Comparison of ENCODE assay signal across 9 cellular contexts in genomic region chrX:154308108-154308946, GRCh38. TPM values are rescaled to one million over a fixed set of nuclear protein-coding genes. Genes with fewer than 3 reads are reported as not detected.
A peak's percentile ranks its signal among the peaks of the same experiment; 100 is the strongest.
DNase-seq lines count a peak whose midpoint lies in the region; ATAC-seq and TF ChIP-seq lines count a peak whose summit lies in the region.
"Had no signal": no experiment of that assay in that cellular context is flagged by ENCODE, and none has a peak within 500 bp of the region (broad histone marks: within the 10 kb centered on the region; RNA-seq: fewer than 3 reads in every experiment).

No MANE protein-coding gene starts in this region.

- peak; percentile 60 for TF ChIP-seq CTCF in AG04450 (IDR thresholded peaks at IDR 0.05; ENCODE audit: low read depth, low read length)
- peak; percentile 77 for TF ChIP-seq CTCF in PC-3 (conservative IDR thresholded peaks at IDR 0.05; ENCODE audit: low read depth, low read length)
- TF ChIP-seq CTCF in fibroblast of the aortic adventitia (IDR thresholded peaks at IDR 0.05; ENCODE audit: insufficient read depth, low read length) = peak; percentile 72
- TF ChIP-seq CTCF in osteocyte (IDR thresholded peaks at IDR 0.05) = peak; percentile 60
- TF ChIP-seq CTCF in transverse colon (IDR thresholded peaks at IDR 0.05) = peak; percentile 62 to 73 (median 63)

- no peaks in the 10 kb centered on the region for H4K20me1 ChIP-seq in PC-3 (ENCODE audit: low read length)

- BruUV-seq in PC-3 (replicated peaks; lab: Mats Ljungman, UMichigan) = no TSS peak

- no peaks in the 10 kb centered on the region for H3F3A ChIP-seq in PC-3 (ENCODE audit: low read length, unreplicated experiment)

- in situ Hi-C loops in transverse colon (cut with MboI; ENCODE audit: low pct_ligation_motif_present in 1 of 4, low pct_unique_long_range_greater_than_20kb in 1 of 4, low sequenced_read_pairs in 3 of 4) = no loop called here

- whole genome bisulfite sequencing in transverse colon (ENCODE audit: low coverage in 1 of 2), 2 donors = 57% methylated on average over 9 of the region's 9 CpGs; no CpG with 5 or more reads in 1 of the 2 donors

- no peaks in the 10 kb centered on the region for H3K9me3 Mint-ChIP-seq in activated T-cell treated with anti-CD3 and anti-CD28 coated beads, Interleukin-2, amount 50 U/mL, for 4 hours
- peaks cover 5% of the 10 kb centered on the region for H3K9me3 Mint-ChIP-seq in osteocyte (ENCODE audit: unreplicated experiment)

- no peak for TF ChIP-seq POLR2A in transverse colon (IDR thresholded peaks at IDR 0.05)

- no peaks in the 10 kb centered on the region for H3K36me3 Mint-ChIP-seq in activated T-cell treated with anti-CD3 and anti-CD28 coated beads, Interleukin-2, amount 50 U/mL, for 4 hours (ENCODE audit: insufficient read depth)
- H3K36me3 Mint-ChIP-seq in osteocyte (ENCODE audit: unreplicated experiment) = no peaks in the 10 kb centered on the region

- H3K27ac Mint-ChIP-seq in osteocyte (ENCODE audit: unreplicated experiment) = no peak overlapping the region

- H3K27me3 ChIP-seq in AG04450 (ENCODE audit: control insufficient read depth, insufficient read depth, low read length) = peaks cover 2% of the 10 kb centered on the region
- H3K27me3 ChIP-seq in PC-3 (ENCODE audit: low read length) = no peaks in the 10 kb centered on the region
- H3K27me3 ChIP-seq in transverse colon = no peaks in the 10 kb centered on the region

- H3K4me3 ChIP-seq in AG04450 (ENCODE audit: low read depth, low read length) (no peak overlapping the region), PC-3 (ENCODE audit: low read length) (no peak overlapping the region), fibroblast of the aortic adventitia (ENCODE audit: low read depth, low read length) (no peak overlapping the region), transverse colon (no peak overlapping the region)

- H3K9me2 ChIP-seq in PC-3 (replicated peaks; ENCODE audit: low read length) = no peaks in the 10 kb centered on the region

- no peak overlapping the region for H3K4me2 ChIP-seq in PC-3 (ENCODE audit: low read length)

- H3K4me1 ChIP-seq in PC-3 (ENCODE audit: insufficient read depth, low read length) (no peaks in the 10 kb centered on the region), transverse colon (no peaks in the 10 kb centered on the region)

- intact Hi-C loops in PC-3 (cut with micrococcal nuclease) = no loop called here
- intact Hi-C loops in transverse colon (cut with DNase I; ENCODE audit: low total_unique reads) = no loop called here

- no peak overlapping the region for H2AFZ ChIP-seq in PC-3 (ENCODE audit: low read length)

- no peaks in the 10 kb centered on the region for H3K27me3 Mint-ChIP-seq in activated T-cell treated with anti-CD3 and anti-CD28 coated beads, Interleukin-2, amount 50 U/mL, for 4 hours (ENCODE audit: low read depth)
- no peaks in the 10 kb centered on the region for H3K27me3 Mint-ChIP-seq in osteocyte (ENCODE audit: unreplicated experiment)

- peaks cover 43% of the 10 kb centered on the region for H3K4me1 Mint-ChIP-seq in activated T-cell treated with anti-CD3 and anti-CD28 coated beads, Interleukin-2, amount 50 U/mL, for 4 hours (ENCODE audit: low read depth)
- no peaks in the 10 kb centered on the region for H3K4me1 Mint-ChIP-seq in osteocyte (ENCODE audit: unreplicated experiment)

- peak; percentile 62 for ATAC-seq in GM18867 (IDR thresholded peaks at IDR 0.05; ENCODE audit: unreplicated experiment)
- peak; percentile 55; the same call in 1 of the 2 replicates for ATAC-seq in PC-3
- ATAC-seq in activated T-cell treated with anti-CD3 and anti-CD28 coated beads, Interleukin-2, amount 50 U/mL, for 4 hours = peak; percentile 71 to 78
- no peak for ATAC-seq in GM18519 (IDR thresholded peaks at IDR 0.05; ENCODE audit: low FRiP score, unreplicated experiment)

- CTCF ChIA-PET in AG04450 (lab: Charles Lee) = interaction anchor here (0.7 to 2.1 kb wide), 6 partner anchors 10 to 1367 kb away, joined by 3 to 12 read pairs (median 3); partner anchors contain the start of gene TEX28
- CTCF ChIA-PET in PC-3 (lab: Charles Lee) = no interaction called here

- no peak overlapping the region for H3K27ac ChIP-seq in AG04450 (ENCODE audit: low read depth, low read length)
- H3K27ac ChIP-seq in PC-3 (ENCODE audit: low read length) = no peak overlapping the region
- H3K27ac ChIP-seq in transverse colon = no peak overlapping the region

- H3K9me3 ChIP-seq in AG04450 (ENCODE audit: control insufficient read depth, insufficient read depth, low read length) = no peaks in the 10 kb centered on the region
- no peaks in the 10 kb centered on the region for H3K9me3 ChIP-seq in PC-3 (ENCODE audit: low read length)
- H3K9me3 ChIP-seq in transverse colon = no peaks in the 10 kb centered on the region

- H3K4me3 Mint-ChIP-seq in activated T-cell treated with anti-CD3 and anti-CD28 coated beads, Interleukin-2, amount 50 U/mL, for 4 hours = no peak overlapping the region
- H3K4me3 Mint-ChIP-seq in osteocyte (ENCODE audit: unreplicated experiment) = no peak overlapping the region

- no peak overlapping the region for H3K9ac ChIP-seq in PC-3 (ENCODE audit: low read length)

- DNase-seq in AG04450 (ENCODE audit: low read depth, low spot score) (no peak), PC-3 (peak; percentile 73), fibroblast of the aortic adventitia (ENCODE audit: low read depth) (peak; percentile 46), osteocyte (ENCODE audit: extremely low spot score, unreplicated experiment) (no peak), transverse colon (peak; percentile 73)
- DNase-seq in activated T-cell treated with anti-CD3 and anti-CD28 coated beads, Interleukin-2, amount 50 U/mL, for 4 hours = peak; percentile 82

- H3K79me2 ChIP-seq in PC-3 (ENCODE audit: low read length) = no peaks in the 10 kb centered on the region

- POLR2A ChIA-PET in AG04450 (lab: Yijun Ruan, JAX) = no interaction called here
- POLR2A ChIA-PET in PC-3 (lab: Charles Lee; ENCODE audit: unreplicated experiment) = no interaction called here

- H3K36me3 ChIP-seq in PC-3 (ENCODE audit: low read depth, low read length) (no peaks in the 10 kb centered on the region), transverse colon (no peaks in the 10 kb centered on the region)

- no peak for TF ChIP-seq EP300 in transverse colon (IDR thresholded peaks at IDR 0.05; ENCODE audit: low read depth)

RNA-seq across cellular contexts. Expression of gene TKTL1, which starts 12.7 kb away (rescaled TPM):
- polyA plus RNA-seq in AG04450 (2011; rRNA removed) = not detected in 2 replicates
- polyA minus RNA-seq in AG04450 (2011; rRNA and poly(A)+ RNA removed) = not detected in 2 replicates
- total RNA-seq in PC-3 (2014; rRNA removed) (not detected in 2 replicates), fibroblast of the aortic adventitia (ENCODE audit: low replicate concordance) (not detected in 2 replicates), osteocyte (not detected in 2 replicates), transverse colon (not detected)
- not detected for total RNA-seq in activated T-cell treated with anti-CD3 and anti-CD28 coated beads, Interleukin-2, amount 50 U/mL, for 4 hours

RNA-seq across cellular contexts. Expression of gene TEX28, which starts 13.4 kb away (rescaled TPM):
- polyA plus RNA-seq in AG04450 (2011; rRNA removed) = not detected in 2 replicates
- not detected in 2 replicates for polyA minus RNA-seq in AG04450 (2011; rRNA and poly(A)+ RNA removed)
- 0.11 TPM in 1 of 2 replicates, not detected in the other for total RNA-seq in PC-3 (2014; rRNA removed)
- not detected for total RNA-seq in activated T-cell treated with anti-CD3 and anti-CD28 coated beads, Interleukin-2, amount 50 U/mL, for 4 hours
- total RNA-seq in fibroblast of the aortic adventitia (ENCODE audit: low replicate concordance) = not detected in 2 replicates
- total RNA-seq in osteocyte = not detected in 2 replicates
- total RNA-seq in transverse colon = not detected
- total RNA-seq: subcutaneous adipose tissue had no signal

RNA-seq across cellular contexts. Expression of gene OPN1MW3, which starts 50.9 kb away (rescaled TPM):
- not detected in 2 replicates for polyA plus RNA-seq in AG04450 (2011; rRNA removed)
- polyA minus RNA-seq in AG04450 (2011; rRNA and poly(A)+ RNA removed) = not detected in 2 replicates
- total RNA-seq in PC-3 (2014; rRNA removed) (not detected in 2 replicates), fibroblast of the aortic adventitia (ENCODE audit: low replicate concordance) (not detected in 2 replicates), osteocyte (not detected in 2 replicates), transverse colon (not detected)
- total RNA-seq in activated T-cell treated with anti-CD3 and anti-CD28 coated beads, Interleukin-2, amount 50 U/mL, for 4 hours = not detected
- total RNA-seq: subcutaneous adipose tissue had no signal

Comparison
In these comparisons a context has a peak if more than half of its experiments do, and no peak if none do; other contexts are left out.
1. DNase-seq: peak in PC-3 (single experiment), activated T-cell treated with anti-CD3 and anti-CD28 coated beads, Interleukin-2, amount 50 U/mL, for 4 hours (single experiment), fibroblast of the aortic adventitia (single experiment) and transverse colon (single experiment); none in AG04450 (single experiment) and osteocyte (single experiment).
2. Peak in every context shown above with its lines, with median percentiles within 50 percentile points of each other: CTCF ChIP-seq.